Comparison of ENCODE assay signal across 20 cellular contexts in genomic region chr9:126393876-126394275, GRCh38.
DNase-seq lines count a peak whose midpoint lies in the region; ATAC-seq lines count a peak whose summit lies in the region.
"Had no signal": no experiment of that assay in that cellular context is flagged by ENCODE, and none has a peak within 500 bp of the region (broad histone marks: within the 10 kb centered on the region; RNA-seq: fewer than 3 reads in every experiment).

No MANE protein-coding gene starts in this region.

- H3K27ac ChIP-seq in angular gyrus (ENCODE audit: low read depth, low read length) (peak overlapping the region; percentile 74), skeletal muscle tissue (ENCODE audit: low read depth, low read length) (peak overlapping the region; percentile 61)

- peak; percentile 6 for ATAC-seq in left lobe of liver
- no peak for ATAC-seq in esophagus mucosa
- no peak for ATAC-seq in HG02981 (IDR thresholded peaks at IDR 0.05; ENCODE audit: unreplicated experiment)
- ATAC-seq: activated CD4-positive, alpha-beta T cell treated with anti-CD3 and anti-CD28 coated beads for 36 hours; stimulated activated naive CD8-positive, alpha-beta T cell treated with anti-CD3 and anti-CD28 coated beads, Interleukin-15, amount 100 ng/mL, for 72 hours had no signal

- H3K27me3 ChIP-seq in skeletal muscle tissue (ENCODE audit: control insufficient read depth in 3 of 3, insufficient read depth in 3 of 3, low read length in 3 of 3), result no peaks in the 10 kb centered on the region
- H3K27me3 ChIP-seq: heart left ventricle had no signal

- DNase-seq in CD1c-positive myeloid dendritic cell (ENCODE audit: extremely low spot score) (peak; percentile 70), left lobe of liver (ENCODE audit: low spot score) (no peak), NCI-H2081 (lab: John Stamatoyannopoulos, UW) (no peak), ecto neural progenitor cell (ENCODE audit: low spot score) (no peak)
- DNase-seq: ACHN; activated CD4-positive, alpha-beta T cell treated with anti-CD3 and anti-CD28 coated beads for 36 hours; CD4-positive, CD25-positive, alpha-beta regulatory T cell; DMS79 treated with DMSO at 0.1 percent for 48 hours; effector memory CD4-positive, alpha-beta T cell; heart left ventricle; naive B cell; NCI-H1092; NCI-H2081 treated with DMSO at 0.1 percent for 48 hours; NCI-H524 treated with DMSO at 0.1 percent for 48 hours; stimulated activated CD4-positive, alpha-beta T cell treated with anti-CD3 and anti-CD28 coated beads, Interleukin-2, amount 100 ng/mL, for 48 hours; stimulated activated naive CD8-positive, alpha-beta T cell treated with anti-CD3 and anti-CD28 coated beads, Interleukin-15, amount 100 ng/mL, for 72 hours had no signal

- no peak overlapping the region for H3K4me3 ChIP-seq in skeletal muscle tissue (ENCODE audit: low read length in 3 of 3)
- H3K4me3 ChIP-seq: heart left ventricle had no signal

- no peak overlapping the region for H3K9ac ChIP-seq in skeletal muscle tissue (ENCODE audit: low read depth in 1 of 3, low read length in 3 of 3)

- peaks cover 52 to 64% (median 55%) of the 10 kb centered on the region in 3 donors for H3K4me1 ChIP-seq in skeletal muscle tissue (ENCODE audit: control insufficient read depth in 3 of 3, insufficient read depth in 3 of 3, low read length in 3 of 3)

- H3K9me3 ChIP-seq in skeletal muscle tissue (ENCODE audit: control insufficient read depth in 3 of 3, low read length in 3 of 3), result no peaks in the 10 kb centered on the region
- H3K9me3 ChIP-seq: heart left ventricle had no signal

- H3K36me3 ChIP-seq in skeletal muscle tissue (ENCODE audit: control insufficient read depth in 3 of 3, insufficient read depth in 3 of 3, low read length in 3 of 3), result peaks cover 6 to 24% (median 11%) of the 10 kb centered on the region in 3 donors
